ENCODE assay signal across 1 cellular context in genomic region chr15:43505723-43506122, GRCh38.
TF ChIP-seq lines count a peak whose summit lies in the region.

No MANE protein-coding gene starts in this region.

TF ChIP-seq in K562, 482 proteins besides CTCF, POLR2A, EP300 and RAD21 (continued from another document):
- TF ChIP-seq, protein P1, sequence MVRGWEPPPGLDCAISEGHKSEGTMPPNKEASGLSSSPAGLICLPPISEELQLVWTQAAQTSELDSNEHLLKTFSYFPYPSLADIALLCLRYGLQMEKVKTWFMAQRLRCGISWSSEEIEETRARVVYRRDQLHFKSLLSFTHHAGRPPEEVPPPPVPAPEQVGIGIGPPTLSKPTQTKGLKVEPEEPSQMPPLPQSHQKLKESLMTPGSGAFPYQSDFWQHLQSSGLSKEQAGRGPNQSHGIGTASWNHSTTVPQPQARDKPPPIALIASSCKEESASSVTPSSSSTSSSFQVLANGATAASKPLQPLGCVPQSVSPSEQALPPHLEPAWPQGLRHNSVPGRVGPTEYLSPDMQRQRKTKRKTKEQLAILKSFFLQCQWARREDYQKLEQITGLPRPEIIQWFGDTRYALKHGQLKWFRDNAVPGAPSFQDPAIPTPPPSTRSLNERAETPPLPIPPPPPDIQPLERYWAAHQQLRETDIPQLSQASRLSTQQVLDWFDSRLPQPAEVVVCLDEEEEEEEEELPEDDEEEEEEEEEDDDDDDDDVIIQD (CRISPR knock-in tag; IDR thresholded peaks at IDR 0.05): no peak
- peak; percentile 49 for TF ChIP-seq MAFG (tag; conservative IDR thresholded peaks at IDR 0.05)
- no peak for TF ChIP-seq POLR2AphosphoS5 (IDR thresholded peaks at IDR 0.05; ENCODE audit: control insufficient read depth, insufficient read depth, low read depth, low read length)
- TF ChIP-seq DNMT1 (IDR thresholded peaks at IDR 0.05): no peak
- TF ChIP-seq ZNF316 (IDR thresholded peaks at IDR 0.05): peak; percentile 77
- no peak for TF ChIP-seq ZNF274 (IDR thresholded peaks at IDR 0.05; ENCODE audit: borderline replicate concordance, low read depth, low read length)
- TF ChIP-seq ZNF695 (CRISPR knock-in tag; IDR thresholded peaks at IDR 0.05): no peak
- TF ChIP-seq HDAC1 (IDR thresholded peaks at IDR 0.05): no peak
- no peak for TF ChIP-seq ZFP36 (IDR thresholded peaks at IDR 0.05; ENCODE audit: low read depth, low read length, partially characterized antibody)
